In genomic region chr9:79953908-79954307, GRCh38 we compare ENCODE assay signal across 25 cellular contexts.
"Had no signal": no experiment of that assay in that cellular context is flagged by ENCODE, and none has a peak within 500 bp of the region (broad histone marks: within the 10 kb centered on the region; RNA-seq: fewer than 3 reads in every experiment).

No MANE protein-coding gene starts in this region.

- H3K4me1 ChIP-seq: foreskin keratinocyte, lower lobe of right lung, parathyroid adenoma, right lobe of liver, suprapubic skin, transverse colon, upper lobe of right lung, uterus had no signal

- H3K9me3 ChIP-seq: lower lobe of right lung, right lobe of liver, suprapubic skin, transverse colon, upper lobe of right lung, uterus had no signal

- DNase-seq: cerebellar nuclear complex; dorsolateral prefrontal cortex; effector memory CD4-positive, alpha-beta T cell; foreskin keratinocyte; hypothalamus; immature natural killer cell; islet precursor cell; left ventricle myocardium superior; lower lobe of right lung; natural killer cell; occipital lobe; right lobe of liver; stimulated activated CD4-positive, alpha-beta T cell treated with anti-CD3 and anti-CD28 coated beads, Interleukin-12 subunit alpha, Interleukin-12 subunit beta, amount 100 ng/mL, for 4 hours; stimulated activated CD4-positive, alpha-beta T cell treated with anti-CD3 and anti-CD28 coated beads, Interleukin-1b, Interleukin-23, amount 100 ng/mL, for 48 hours; stimulated activated CD4-positive, alpha-beta T cell treated with anti-CD3 and anti-CD28 coated beads, Interleukin-4, amount 100 ng/mL, for 1 hour; stimulated activated CD8-positive, alpha-beta memory T cell treated with anti-CD3 and anti-CD28 coated beads, Interleukin-4, amount 100 ng/mL, for 48 hours; stimulated activated naive CD4-positive, alpha-beta T cell; stimulated activated naive CD8-positive, alpha-beta T cell treated with anti-CD3 and anti-CD28 coated beads, Interleukin-15, amount 100 ng/mL, for 72 hours; transverse colon; upper lobe of right lung; uterus had no signal

- H3K36me3 ChIP-seq: lower lobe of right lung, right lobe of liver, suprapubic skin, transverse colon, upper lobe of right lung, uterus had no signal

- H3K4me3 ChIP-seq: dorsolateral prefrontal cortex, lower lobe of right lung, right lobe of liver, smooth muscle cell, suprapubic skin, transverse colon, upper lobe of right lung, uterus had no signal

- H3K27me3 ChIP-seq: dorsolateral prefrontal cortex, foreskin keratinocyte, right lobe of liver, suprapubic skin, transverse colon, uterus had no signal

- H3K27ac ChIP-seq: dorsolateral prefrontal cortex, foreskin keratinocyte, lower lobe of right lung, parathyroid adenoma, right lobe of liver, suprapubic skin, transverse colon, upper lobe of right lung, uterus had no signal

- ATAC-seq: esophagus mucosa; foreskin keratinocyte; left ventricle myocardium superior; lower lobe of right lung; natural killer cell; right lobe of liver; stimulated activated naive CD8-positive, alpha-beta T cell treated with anti-CD3 and anti-CD28 coated beads, Interleukin-15, amount 100 ng/mL, for 72 hours; upper lobe of right lung had no signal
